26 cellular contexts compared by ENCODE assay signal in the genomic region with DNA sequence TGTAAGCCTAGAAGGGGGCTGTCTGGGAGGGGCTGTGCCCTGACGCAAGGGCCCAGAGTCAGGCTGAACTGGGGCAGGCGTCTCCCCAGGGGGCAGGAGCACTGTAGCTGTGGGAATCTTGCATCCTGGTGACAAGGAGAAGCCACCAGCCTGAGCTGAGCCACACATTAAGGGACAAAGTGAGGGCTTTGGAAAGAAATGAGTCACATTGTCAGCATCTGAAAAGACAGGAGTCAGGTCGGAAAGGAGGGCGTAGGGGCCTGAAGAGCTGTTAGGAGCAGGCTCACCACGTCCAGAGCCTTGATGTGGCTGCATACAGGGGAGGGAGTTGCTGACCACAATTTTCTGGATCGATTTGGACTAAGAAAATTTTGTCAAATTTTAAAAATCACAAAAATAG.
DNase-seq lines count a peak whose midpoint lies in the region; FAIRE-seq and TF ChIP-seq lines count a peak whose summit lies in the region.
"Had no signal": no experiment of that assay in that cellular context is flagged by ENCODE, and none has a peak within 500 bp of the region (broad histone marks: within the 10 kb centered on the region; RNA-seq: fewer than 3 reads in every experiment).

No MANE protein-coding gene starts in this region.

- H3K4me1 ChIP-seq in NT2/D1 (ENCODE audit: insufficient read depth, insufficient read length) = peaks cover 24% of the 10 kb centered on the region
- H3K4me1 ChIP-seq in endodermal cell (ENCODE audit: control insufficient read depth, insufficient read depth, low read length) = no peaks in the 10 kb centered on the region
- no peaks in the 10 kb centered on the region for H3K4me1 ChIP-seq in mesendoderm (ENCODE audit: control insufficient read depth, low read depth, low read length)
- H3K4me1 ChIP-seq in vagina = peaks cover 11% of the 10 kb centered on the region
- H3K4me1 ChIP-seq: SJCRH30 had no signal

- WGBS in endodermal cell (ENCODE audit: insufficient coverage in 1 of 2, insufficient read length in 1 of 2), 2 experiments = 74 to 80% methylated on average over 4 to 6 of the region's 6 CpGs
- WGBS in mesendoderm (ENCODE audit: extremely low coverage, insufficient coverage, low lambda C conversion rate) = no CpG with 5 or more reads among the region's 6 CpGs

- H3K27ac ChIP-seq in endodermal cell (ENCODE audit: low read depth, low read length) = no peak overlapping the region
- no peak overlapping the region for H3K27ac ChIP-seq in mesendoderm (ENCODE audit: low read depth, low read length)
- H3K27ac ChIP-seq in vagina = no peak overlapping the region
- H3K27ac ChIP-seq: HL-60, PC-9, SJCRH30 had no signal

- H3K18ac ChIP-seq in mesendoderm (ENCODE audit: low read length) = no peak overlapping the region

- H3K27me3 ChIP-seq in NT2/D1 (ENCODE audit: insufficient read depth, insufficient read length) (no peaks in the 10 kb centered on the region), endodermal cell (ENCODE audit: control insufficient read depth, insufficient read depth, low read length, poor library complexity, severe bottlenecking) (no peaks in the 10 kb centered on the region), mesendoderm (ENCODE audit: insufficient read depth, low read length, poor library complexity) (no peaks in the 10 kb centered on the region), vagina (no peaks in the 10 kb centered on the region)

- no peaks in the 10 kb centered on the region for H3K27me3 Mint-ChIP-seq in endodermal cell (ENCODE audit: insufficient read depth)

- H3K4me1 Mint-ChIP-seq in endodermal cell = no peaks in the 10 kb centered on the region

- no peaks in the 10 kb centered on the region for H3K36me3 Mint-ChIP-seq in endodermal cell (ENCODE audit: low read depth)
- H3K36me3 Mint-ChIP-seq: CD8-positive, alpha-beta T cell had no signal

- no peaks in the 10 kb centered on the region for H3K79me2 ChIP-seq in mesendoderm (ENCODE audit: control insufficient read depth, insufficient read depth, low read length)

- H2BK120ac ChIP-seq in mesendoderm (ENCODE audit: low read depth, low read length) = no peak overlapping the region

- H2AK5ac ChIP-seq in mesendoderm (ENCODE audit: low read length) = no peak overlapping the region

- no peak for TF ChIP-seq POLR2A in vagina (IDR thresholded peaks at IDR 0.05)

- H3K56ac ChIP-seq in mesendoderm (ENCODE audit: low read length) = no peak overlapping the region

- no peak for FAIRE-seq in HTR-8/SVneo (lab: Jason Lieb, UNC)
- FAIRE-seq: GM12891, H1 had no signal

- H3K9me3 Mint-ChIP-seq in endodermal cell = no peaks in the 10 kb centered on the region
- H3K9me3 Mint-ChIP-seq: CD8-positive, alpha-beta T cell had no signal

- intact Hi-C loops in vagina (cut with DNase I) = no loop called here

- no peak overlapping the region for H2BK15ac ChIP-seq in mesendoderm (replicated peaks; ENCODE audit: low read depth)

- H3K9ac ChIP-seq in NT2/D1 (ENCODE audit: insufficient read length, low read depth) (no peak overlapping the region), endodermal cell (ENCODE audit: extremely low read depth, low read length, poor library complexity, severe bottlenecking) (no peak overlapping the region), mesendoderm (ENCODE audit: low read length) (no peak overlapping the region)

- no peak overlapping the region for H3K4me3 ChIP-seq in NT2/D1 (ENCODE audit: insufficient read length, low read depth)
- H3K4me3 ChIP-seq in endodermal cell (ENCODE audit: low read length) = no peak overlapping the region
- H3K4me3 ChIP-seq in mesendoderm (ENCODE audit: low read length) = no peak overlapping the region
- H3K4me3 ChIP-seq in vagina = no peak overlapping the region
- H3K4me3 ChIP-seq: PC-9, SJCRH30 had no signal

- TF ChIP-seq CTCF in endodermal cell (conservative IDR thresholded peaks at IDR 0.05) (no peak), vagina (IDR thresholded peaks at IDR 0.05) (no peak)

- H2BK5ac ChIP-seq in mesendoderm (ENCODE audit: low read length) = no peak overlapping the region

- H4K8ac ChIP-seq in mesendoderm (ENCODE audit: low read depth, low read length) = no peak overlapping the region

- peak; percentile 32 for DNase-seq in NT2/D1 (ENCODE audit: low read depth, low spot score)
- peak; percentile 46 for DNase-seq in endodermal cell
- DNase-seq in mesendoderm = peak; percentile 36
- DNase-seq in vagina (ENCODE audit: extremely low spot score in 2 of 2) = peak; percentile 22 to 49
- no peak for DNase-seq in NCI-H128 (lab: John Stamatoyannopoulos, UW; ENCODE audit: unreplicated experiment)
- no peak for DNase-seq in HTR-8/SVneo (ENCODE audit: insufficient read length, low spot score)
- DNase-seq in NCI-H345 treated with DMSO at 0.1 percent for 48 hours (lab: John Stamatoyannopoulos, UW; ENCODE audit: unreplicated experiment) = no peak
- DNase-seq: C1 segment of cervical spinal cord; CD8-positive, alpha-beta T cell; DMS 273 treated with DMSO at 0.1 percent for 48 hours; DMS79; EL; GF-D8; NCI-H1048; NCI-H1436 treated with DMSO at 0.1 percent for 48 hours; NCI-H187 treated with DMSO at 0.1 percent for 48 hours; NCI-H2171 treated with DMSO at 0.1 percent for 48 hours; NCI-H345; NCI-H524 treated with DMSO at 0.1 percent for 48 hours; NCI-H82; NK-92 treated with Interleukin-12 subunit alpha and Interleukin-12 subunit beta, amount 100 ng/mL, for 24 hours; SJCRH30 had no signal

- no peak overlapping the region for H4K5ac ChIP-seq in mesendoderm (ENCODE audit: low read length)

- H3K27ac Mint-ChIP-seq in endodermal cell = no peak overlapping the region
- H3K27ac Mint-ChIP-seq: CD8-positive, alpha-beta T cell had no signal

- no peak overlapping the region for H3K4ac ChIP-seq in mesendoderm (ENCODE audit: low read depth, low read length)

- H3K9me3 ChIP-seq in NT2/D1 (ENCODE audit: insufficient read depth, low read length) = no peaks in the 10 kb centered on the region
- H3K9me3 ChIP-seq in endodermal cell (ENCODE audit: control insufficient read depth, low read length) = no peaks in the 10 kb centered on the region
- H3K9me3 ChIP-seq in vagina = no peaks in the 10 kb centered on the region
- H3K9me3 ChIP-seq: SJCRH30 had no signal

- no peak overlapping the region for H3K4me2 ChIP-seq in mesendoderm (ENCODE audit: low read length)
- H3K4me2 ChIP-seq: PC-9 had no signal

- H3K79me1 ChIP-seq in mesendoderm (ENCODE audit: low read length) = no peaks in the 10 kb centered on the region

- no peaks in the 10 kb centered on the region for H3K36me3 ChIP-seq in NT2/D1 (ENCODE audit: insufficient read depth, insufficient read length, low read length)
- no peaks in the 10 kb centered on the region for H3K36me3 ChIP-seq in endodermal cell (ENCODE audit: control insufficient read depth, insufficient read depth, low read length)
- H3K36me3 ChIP-seq in mesendoderm (ENCODE audit: control insufficient read depth, insufficient read depth, low read length) = no peaks in the 10 kb centered on the region
- H3K36me3 ChIP-seq in vagina = no peaks in the 10 kb centered on the region
- H3K36me3 ChIP-seq: SJCRH30 had no signal

- no peak overlapping the region for H3K4me3 Mint-ChIP-seq in endodermal cell
- H3K4me3 Mint-ChIP-seq: CD8-positive, alpha-beta T cell had no signal

- no peak overlapping the region for H3K23ac ChIP-seq in mesendoderm (ENCODE audit: low read length)

Comparison
In these comparisons a context has a peak if more than half of its experiments do, and no peak if none do; other contexts are left out.
1. DNase-seq: peak in NT2/D1 (single experiment), endodermal cell (single experiment), mesendoderm (single experiment) and vagina (2 of 2); none in NCI-H128 (single experiment), HTR-8/SVneo (single experiment) and NCI-H345 treated with DMSO at 0.1 percent for 48 hours (single experiment).